In genomic region chr6:156396068-156396771, GRCh38 we compare ENCODE assay signal across 9 cellular contexts.
A peak's percentile ranks its signal among the peaks of the same experiment; 100 is the strongest.
DNase-seq lines count a peak whose midpoint lies in the region; ATAC-seq and TF ChIP-seq lines count a peak whose summit lies in the region.
"Had no signal": no experiment of that assay in that cellular context is flagged by ENCODE, and none has a peak within 500 bp of the region (broad histone marks: within the 10 kb centered on the region; RNA-seq: fewer than 3 reads in every experiment).

No MANE protein-coding gene starts in this region.

- no peaks in the 10 kb centered on the region for H3K4me1 ChIP-seq in upper lobe of left lung
- no peaks in the 10 kb centered on the region for H3K4me1 ChIP-seq in tibial artery

- peak overlapping the region; percentile 59 for H3K4me3 Mint-ChIP-seq in activated naive CD4-positive, alpha-beta T cell treated with anti-CD3 and anti-CD28 coated beads, Interleukin-2, amount 10 ng/mL, durations not matched to agents 7 days and 5 days

- no peaks in the 10 kb centered on the region for H3K36me3 Mint-ChIP-seq in activated naive CD4-positive, alpha-beta T cell treated with anti-CD3 and anti-CD28 coated beads, Interleukin-2, amount 10 ng/mL, durations not matched to agents 7 days and 5 days

- peak overlapping the region; percentile 98 for H3K27ac Mint-ChIP-seq in activated naive CD4-positive, alpha-beta T cell treated with anti-CD3 and anti-CD28 coated beads, Interleukin-2, amount 10 ng/mL, durations not matched to agents 7 days and 5 days

- H3K9me3 ChIP-seq in upper lobe of left lung (no peaks in the 10 kb centered on the region), tibial artery (no peaks in the 10 kb centered on the region)

- no peaks in the 10 kb centered on the region for H3K36me3 ChIP-seq in upper lobe of left lung
- no peaks in the 10 kb centered on the region for H3K36me3 ChIP-seq in tibial artery

- H3K27me3 Mint-ChIP-seq in activated naive CD4-positive, alpha-beta T cell treated with anti-CD3 and anti-CD28 coated beads, Interleukin-2, amount 10 ng/mL, durations not matched to agents 7 days and 5 days = peaks cover 22% of the 10 kb centered on the region

- H3K9me3 Mint-ChIP-seq in activated naive CD4-positive, alpha-beta T cell treated with anti-CD3 and anti-CD28 coated beads, Interleukin-2, amount 10 ng/mL, durations not matched to agents 7 days and 5 days = no peaks in the 10 kb centered on the region

- intact Hi-C loops in tibial artery (cut with DNase I; ENCODE audit: low total_unique reads) = no loop called here

- H3K27ac ChIP-seq in upper lobe of left lung (no peak overlapping the region), tibial artery (no peak overlapping the region)

- DNase-seq in stimulated activated CD4-positive, alpha-beta T cell treated with anti-CD3 and anti-CD28 coated beads, Interleukin-4, amount 100 ng/mL, for 24 hours = peak; percentile 24
- DNase-seq in stimulated activated CD4-positive, alpha-beta T cell treated with anti-CD3 and anti-CD28 coated beads, Interleukin-4, amount 100 ng/mL, for 1 hour = no peak
- peak; percentile 47 for DNase-seq in activated naive CD4-positive, alpha-beta T cell treated with anti-CD3 and anti-CD28 coated beads, Interleukin-2, amount 10 ng/mL, durations not matched to agents 7 days and 5 days
- DNase-seq in NCI-H2196 treated with DMSO at 0.1 percent for 48 hours (lab: John Stamatoyannopoulos, UW; ENCODE audit: unreplicated experiment) (no peak), upper lobe of left lung (no peak), tibial artery (no peak), COLO829 (ENCODE audit: low spot score) (no peak)
- DNase-seq: NCI-H1105 had no signal

- TF ChIP-seq CTCF in upper lobe of left lung (IDR thresholded peaks at IDR 0.05) = no peak
- TF ChIP-seq CTCF in tibial artery (IDR thresholded peaks at IDR 0.05) = no peak

- ATAC-seq in HG03066 (IDR thresholded peaks at IDR 0.05; ENCODE audit: low read depth, unreplicated experiment) = peak; percentile 52
- no peak for ATAC-seq in upper lobe of left lung (ENCODE audit: low FRiP score in 2 of 2)

- TF ChIP-seq EP300 in upper lobe of left lung (IDR thresholded peaks at IDR 0.05) = no peak

- H3K27me3 ChIP-seq in upper lobe of left lung (no peaks in the 10 kb centered on the region), tibial artery (peaks cover 0 to 15% of the 10 kb centered on the region in 2 donors)

- CTCF ChIA-PET in activated naive CD4-positive, alpha-beta T cell treated with anti-CD3 and anti-CD28 coated beads, Interleukin-2, amount 10 ng/mL, durations not matched to agents 7 days and 5 days (lab: Charles Lee) = no interaction called here

- peaks cover 64% of the 10 kb centered on the region for H3K4me1 Mint-ChIP-seq in activated naive CD4-positive, alpha-beta T cell treated with anti-CD3 and anti-CD28 coated beads, Interleukin-2, amount 10 ng/mL, durations not matched to agents 7 days and 5 days

- 55 to 57% methylated on average over 11 of the region's 11 CpGs for WGBS in upper lobe of left lung, 2 donors

- no peak for TF ChIP-seq POLR2A in upper lobe of left lung (IDR thresholded peaks at IDR 0.05)

- H3K4me3 ChIP-seq in upper lobe of left lung (no peak overlapping the region), tibial artery (no peak overlapping the region)

Comparison
In these comparisons a context has a peak if more than half of its experiments do, and no peak if none do; other contexts are left out.
1. DNase-seq: peak in stimulated activated CD4-positive, alpha-beta T cell treated with anti-CD3 and anti-CD28 coated beads, Interleukin-4, amount 100 ng/mL, for 24 hours (single experiment) and activated naive CD4-positive, alpha-beta T cell treated with anti-CD3 and anti-CD28 coated beads, Interleukin-2, amount 10 ng/mL, durations not matched to agents 7 days and 5 days (single experiment); none in stimulated activated CD4-positive, alpha-beta T cell treated with anti-CD3 and anti-CD28 coated beads, Interleukin-4, amount 100 ng/mL, for 1 hour (single experiment), NCI-H2196 treated with DMSO at 0.1 percent for 48 hours (single experiment), upper lobe of left lung (0 of 2), tibial artery (0 of 2) and COLO829 (single experiment).